In genomic region chr19:55358493-55358892, GRCh38 we compare ENCODE assay signal across 29 cellular contexts. TPM values are rescaled to one million over a fixed set of nuclear protein-coding genes. Genes with fewer than 3 reads are reported as not detected.
DNase-seq lines count a peak whose midpoint lies in the region; FAIRE-seq and TF ChIP-seq lines count a peak whose summit lies in the region.
"Had no signal": no experiment of that assay in that cellular context is flagged by ENCODE, and none has a peak within 500 bp of the region (broad histone marks: within the 10 kb centered on the region; RNA-seq: fewer than 3 reads in every experiment).

No MANE protein-coding gene starts in this region.

- H3K79me2 ChIP-seq in H1 (ENCODE audit: control insufficient read depth in 1 of 2, insufficient read depth in 2 of 2, low read length in 2 of 2), result no peaks in the 10 kb centered on the region

- H3K4me3 ChIP-seq in H7 (ENCODE audit: insufficient read depth, low read depth, low read length) (no peak overlapping the region), H1 (ENCODE audit: extremely low read depth in 1 of 4, insufficient read depth in 2 of 4, low read depth in 3 of 4, low read length in 4 of 4) (no peak overlapping the region), thymus (ENCODE audit: low read length) (no peak overlapping the region), dorsolateral prefrontal cortex (no peak overlapping the region), stomach (no peak overlapping the region)
- H3K4me3 ChIP-seq: BLaER1, GM12878 had no signal

- no peak overlapping the region for H4K5ac ChIP-seq in H1 (ENCODE audit: insufficient read length, low read depth, low read length)

- H2AFZ ChIP-seq in H1 (ENCODE audit: low read length), result no peak overlapping the region

- H3K56ac ChIP-seq in H1 (replicated peaks; ENCODE audit: insufficient read length, low read depth, low read length), result no peak overlapping the region

- H3K4me1 ChIP-seq in H1 (replicated peaks in 1 of 4; ENCODE audit: control insufficient read depth in 3 of 4, insufficient read depth in 4 of 4, low read length in 3 of 4), result peaks cover 0 to 10% (median 7%) of the 10 kb centered on the region in 4 experiments; a peak in 6 of 7 replicates
- H3K4me1 ChIP-seq in thymus (ENCODE audit: control insufficient read depth, insufficient read depth, low read length), result peaks cover 8% of the 10 kb centered on the region
- H3K4me1 ChIP-seq in stomach, result peaks cover 14 to 16% (median 15%) of the 10 kb centered on the region in 4 donors
- H3K4me1 ChIP-seq: BE2C had no signal

- POLR2A ChIA-PET in H1 (lab: Charles Lee; ENCODE audit: partially characterized antibody), result interaction anchor here (0.6 to 6.1 kb wide), 11 partner anchors 9 to 192 kb away, joined by 3 to 30 read pairs (median 3); partner anchors contain the start of genes DNAAF3, TMEM238 and UBE2S

- no peak overlapping the region for H3K4ac ChIP-seq in H1 (replicated peaks; ENCODE audit: insufficient read length, low read depth, low read length)

- H3K9ac ChIP-seq in H1 (replicated peaks in 1 of 4; ENCODE audit: extremely low read depth in 1 of 4, low read depth in 3 of 4, low read length in 3 of 4), result no peak overlapping the region
- H3K9ac ChIP-seq: BLaER1 had no signal

- H2AK5ac ChIP-seq in H1 (ENCODE audit: low read depth, low read length), result no peak overlapping the region

- H3K14ac ChIP-seq in H1 (ENCODE audit: insufficient read length), result no peak overlapping the region

- H4K8ac ChIP-seq in H1 (ENCODE audit: extremely low read depth, insufficient read depth, low read length), result no peak overlapping the region

- H3K4me2 ChIP-seq in H1 (ENCODE audit: insufficient read depth in 1 of 2, low read depth in 2 of 2, low read length in 2 of 2), result no peak overlapping the region
- H3K4me2 ChIP-seq: BLaER1 had no signal

- TF ChIP-seq POLR2A in H1 (IDR thresholded peaks at IDR 0.05; ENCODE audit: control extremely low read depth in 1 of 2, low read depth in 2 of 2, low read length in 2 of 2) (no peak), stomach (IDR thresholded peaks at IDR 0.05) (no peak)

- in situ Hi-C loops in GM13976 (cut with MboI; ENCODE audit: low sequenced_read_pairs, unreplicated experiment), result no loop called here

- TF ChIP-seq EP300 in H1 (IDR thresholded peaks at IDR 0.05; ENCODE audit: borderline replicate concordance in 1 of 2, low read depth in 2 of 2, low read length in 2 of 2) (no peak), stomach (IDR thresholded peaks at IDR 0.05) (no peak)

- H3K23ac ChIP-seq in H1 (ENCODE audit: insufficient read length), result no peak overlapping the region

- H3K18ac ChIP-seq in H1 (ENCODE audit: extremely low read depth, low read length), result no peak overlapping the region

- H3K23me2 ChIP-seq in H1 (ENCODE audit: low read depth, low read length), result peaks cover 7% of the 10 kb centered on the region; the same call in 1 of the 2 replicates

- no peak overlapping the region for H2BK12ac ChIP-seq in H1 (ENCODE audit: low read depth, low read length)

- H2BK20ac ChIP-seq in H1 (ENCODE audit: low read length), result no peak overlapping the region

- H2BK5ac ChIP-seq in H1 (ENCODE audit: low read depth, low read length), result no peak overlapping the region

- H3K36me3 ChIP-seq in H7 (replicated peaks; ENCODE audit: control insufficient read depth, insufficient read depth, low read length) (no peaks in the 10 kb centered on the region), H1 (ENCODE audit: control insufficient read depth in 2 of 4, insufficient read depth in 4 of 4, low read length in 3 of 4) (no peaks in the 10 kb centered on the region), thymus (ENCODE audit: control insufficient read depth, insufficient read depth) (no peaks in the 10 kb centered on the region), stomach (no peaks in the 10 kb centered on the region)
- H3K36me3 ChIP-seq: BE2C, BLaER1 had no signal

- WGBS in H1 (ENCODE audit: extremely low coverage in 1 of 2, insufficient coverage in 1 of 2, insufficient read length in 1 of 2, insufficient replicate concordance in 2 of 2, low coverage in 1 of 2, low lambda C conversion rate in 2 of 2, missing lambda C conversion rate in 1 of 2), 2 experiments, result 93% methylated on average over 15 of the region's 19 CpGs; no CpG with 5 or more reads in 1 of the 2 experiments
- 93% methylated on average over 19 of the region's 19 CpGs for WGBS in thymus
- WGBS in stomach, 5 donors, result 87 to 91% (median 90%) methylated on average over 13 to 19 of the region's 19 CpGs

- peaks cover 0 to 1% of the 10 kb centered on the region in 2 experiments for H4K20me1 ChIP-seq in H1 (replicated peaks in 1 of 2; ENCODE audit: control insufficient read depth in 1 of 2, insufficient read depth in 2 of 2, low read length in 2 of 2)

- H3K27ac ChIP-seq in H1 (ENCODE audit: low read depth, low read length) (no peak overlapping the region), thymus (ENCODE audit: low read depth) (peak overlapping the region; percentile 46), dorsolateral prefrontal cortex (no peak overlapping the region), stomach (no peak overlapping the region)
- H3K27ac ChIP-seq: BLaER1 had no signal

- no peaks in the 10 kb centered on the region for H3K79me1 ChIP-seq in H1 (ENCODE audit: low read depth, low read length)

- FAIRE-seq in H1 (lab: Jason Lieb, UNC), result no peak
- FAIRE-seq: A204.1, GM12878, GM12892, GM19239 had no signal

- H4K91ac ChIP-seq in H1 (replicated peaks; ENCODE audit: insufficient read length, low read length), result no peak overlapping the region

- no peak overlapping the region for H2BK120ac ChIP-seq in H1 (replicated peaks; ENCODE audit: low read depth, low read length)

- TF ChIP-seq CTCF in H1 (IDR thresholded peaks at IDR 0.05; ENCODE audit: control extremely low read depth in 1 of 3, insufficient read depth in 1 of 3, low read depth in 1 of 3, low read length in 3 of 3) (no peak), GM13976 (IDR thresholded peaks at IDR 0.05; ENCODE audit: borderline replicate concordance, control extremely low read depth, extremely low read depth, insufficient read depth, missing control alignments) (no peak), dorsolateral prefrontal cortex (IDR thresholded peaks at IDR 0.05 in 54 of 56, conservative IDR thresholded peaks at IDR 0.05 in 2 of 56; ENCODE audit: low read depth in 1 of 56, partially characterized antibody in 56 of 56) (no peak), stomach (IDR thresholded peaks at IDR 0.05) (no peak)

- DNase-seq in H7 (peak; percentile 39), MV-4-11 (lab: John Stamatoyannopoulos, UW) (peak; percentile 68), H1 (ENCODE audit: low read depth in 1 of 2, low spot score in 2 of 2) (no peak), GM13976 (ENCODE audit: low spot score) (no peak), dorsolateral prefrontal cortex (no peak), stomach (no peak)
- DNase-seq: 8988T; ACHN; C1 segment of cervical spinal cord; CD4-positive, alpha-beta memory T cell; CD4-positive, CD25-positive, alpha-beta regulatory T cell; CD8-positive, alpha-beta memory T cell; DMS53; DMS79; DND-41; EL; GDM1 had no signal

- H2BK15ac ChIP-seq in H1 (ENCODE audit: low read length), result peak overlapping the region; percentile 61; the same call in 1 of the 2 replicates

- CTCF ChIA-PET in H1 (lab: Charles Lee; ENCODE audit: partially characterized antibody), result interaction anchor here (1.0 to 2.0 kb wide), 5 partner anchors 10 to 67 kb away, joined by 3 to 5 read pairs (median 4); partner anchors contain the start of gene TMEM238

- no peaks in the 10 kb centered on the region for H3K9me3 ChIP-seq in H1 (ENCODE audit: insufficient read depth in 2 of 2, low read depth in 1 of 2, low read length in 1 of 2)
- no peaks in the 10 kb centered on the region for H3K9me3 ChIP-seq in thymus (ENCODE audit: control insufficient read depth)
- no peaks in the 10 kb centered on the region for H3K9me3 ChIP-seq in stomach
- H3K9me3 ChIP-seq: BE2C, BLaER1 had no signal

- no peak for TF ChIP-seq RAD21 in H1 (IDR thresholded peaks at IDR 0.05 in 1 of 2, conservative IDR thresholded peaks at IDR 0.05 in 1 of 2; ENCODE audit: low read depth in 2 of 2, low read length in 2 of 2)

- H3K27me3 ChIP-seq in H7 (ENCODE audit: control insufficient read depth, insufficient read depth, low read length), result peaks cover 28% of the 10 kb centered on the region
- peaks cover 3 to 36% (median 28%) of the 10 kb centered on the region in 4 experiments for H3K27me3 ChIP-seq in H1 (replicated peaks in 1 of 4; ENCODE audit: control insufficient read depth in 3 of 4, extremely low read depth in 1 of 4, insufficient read depth in 3 of 4, low read length in 3 of 4)
- peaks cover 30% of the 10 kb centered on the region for H3K27me3 ChIP-seq in thymus (ENCODE audit: control insufficient read depth, insufficient read depth)
- H3K27me3 ChIP-seq in dorsolateral prefrontal cortex, result peaks cover 0 to 28% (median 8%) of the 10 kb centered on the region in 45 donors
- H3K27me3 ChIP-seq in stomach, result peaks cover 12 to 63% (median 22%) of the 10 kb centered on the region in 3 donors

- intact Hi-C loops in dorsolateral prefrontal cortex (cut with DNase I), result no loop called here
- intact Hi-C loops in stomach (cut with DNase I; ENCODE audit: low total_unique reads), result no loop called here

RNA-seq across cellular contexts. Expression of gene COX6B2, which starts 4.0 kb away (rescaled TPM):
- 0.17 and 0.30 TPM in 2 replicates for total RNA-seq in H7 (2014; rRNA removed; shearing (Covaris generic))
- total RNA-seq in H1 (2021; fragmentation: NEBNext Ultra II Directional; extraction: Animal tissue kit (Norgen Biotek cat#: 25700)), result 6.4 and 6.5 TPM in 2 replicates
- 4.9 and 12.2 TPM in 2 replicates for polyA plus RNA-seq in H1 (2011; rRNA removed)
- 8.4 TPM for polyA plus RNA-seq in H1 (2011; cell fraction: cytosol; rRNA removed)
- polyA plus RNA-seq in H1 (2011; cell fraction: nucleus; rRNA removed), result 45.5 TPM
- polyA plus RNA-seq in H1 (2012, experiment 1 of 2), result 3.7 to 7.0 TPM (median 4.7 TPM) in 4 replicates
- 2.4 TPM for polyA plus RNA-seq in H1 (2012, experiment 2 of 2)
- 4.6 TPM for polyA plus RNA-seq in H1 (2013, experiment 1 of 2)
- polyA plus RNA-seq in H1 (2013, experiment 2 of 2), result 3.5 TPM
- polyA minus RNA-seq in H1 (2011; rRNA and poly(A)+ RNA removed), result 2.6 and 7.3 TPM in 2 replicates
- 3.2 TPM for polyA minus RNA-seq in H1 (2011; cell fraction: cytosol; rRNA and poly(A)+ RNA removed)
- 3.5 TPM for polyA minus RNA-seq in H1 (2011; cell fraction: nucleus; rRNA and poly(A)+ RNA removed)
- 40.4 TPM for polyA plus RNA-seq in thymus
- total RNA-seq in dorsolateral prefrontal cortex, result 1 to 10 TPM in 5 of 120 experiments, under 1 TPM in 13, not detected in 102; 0.23 to 2.5 (median 0.53) TPM
- 10 to 100 TPM in 1 of 5 donors, not detected in 4; 18.2 TPM for total RNA-seq in stomach
- under 1 TPM in 2 of 3 donors, not detected in 1; 0.19 to 0.93 TPM for polyA plus RNA-seq in stomach
- total RNA-seq: A673; CD8-positive, alpha-beta memory T cell; Daoy; GM12878 had no signal
- polyA plus RNA-seq: CD14-positive monocyte; CD4-positive, alpha-beta memory T cell; CD4-positive, CD25-positive, alpha-beta regulatory T cell; CD8-positive, alpha-beta memory T cell had no signal

RNA-seq across cellular contexts. Expression of gene GARIN5B, which starts 4.6 kb away (rescaled TPM):
- not detected in 2 replicates for total RNA-seq in H7 (2014; rRNA removed; shearing (Covaris generic))
- total RNA-seq in H1 (2021; fragmentation: NEBNext Ultra II Directional; extraction: Animal tissue kit (Norgen Biotek cat#: 25700)), result not detected in 2 replicates
- polyA plus RNA-seq in H1 (2011; rRNA removed) (0.03 and 0.05 TPM in 2 replicates), thymus (0.05 TPM), stomach (not detected)
- polyA plus RNA-seq in H1 (2011; cell fraction: cytosol; rRNA removed), result 0.03 TPM
- 0.63 TPM for polyA plus RNA-seq in H1 (2011; cell fraction: nucleus; rRNA removed)
- polyA plus RNA-seq in H1 (2012, experiment 1 of 2), result 0.08 TPM in 1 of 4 replicates, not detected in the others
- polyA plus RNA-seq in H1 (2012, experiment 2 of 2), result not detected
- 0.02 TPM for polyA plus RNA-seq in H1 (2013, experiment 1 of 2)
- 0.02 TPM for polyA plus RNA-seq in H1 (2013, experiment 2 of 2)
- polyA minus RNA-seq in H1 (2011; rRNA and poly(A)+ RNA removed), result not detected in 2 replicates
- polyA minus RNA-seq in H1 (2011; cell fraction: cytosol; rRNA and poly(A)+ RNA removed), result not detected
- polyA minus RNA-seq in H1 (2011; cell fraction: nucleus; rRNA and poly(A)+ RNA removed), result 0.20 TPM
- total RNA-seq in dorsolateral prefrontal cortex (under 1 TPM in 4 of 120 experiments, not detected in 116; 0.14 to 0.16 (median 0.16) TPM), stomach (not detected)
- total RNA-seq: A673; CD4-positive, alpha-beta memory T cell; CD4-positive, CD25-positive, alpha-beta regulatory T cell; CD8-positive, alpha-beta memory T cell; Daoy; G401; GM12878 had no signal
- polyA plus RNA-seq: AG04450; CD14-positive monocyte; CD4-positive, alpha-beta memory T cell; CD4-positive, CD25-positive, alpha-beta regulatory T cell; CD8-positive, alpha-beta memory T cell; GM12878 had no signal

RNA-seq across cellular contexts. Expression of gene IL11, which starts 11.8 kb away (rescaled TPM):
- 0.59 and 1.2 TPM in 2 replicates for total RNA-seq in H7 (2014; rRNA removed; shearing (Covaris generic))
- 1.6 and 2.8 TPM in 2 replicates for total RNA-seq in H1 (2021; fragmentation: NEBNext Ultra II Directional; extraction: Animal tissue kit (Norgen Biotek cat#: 25700))
- polyA plus RNA-seq in H1 (2011; rRNA removed) (1.7 and 2.7 TPM in 2 replicates), thymus (1.5 TPM), stomach (10 to 100 TPM in 1 of 3 donors, 1 to 10 TPM in 2; 1.0 to 17.4 (median 1.4) TPM)
- 2.3 TPM for polyA plus RNA-seq in H1 (2011; cell fraction: cytosol; rRNA removed)
- 6.8 TPM for polyA plus RNA-seq in H1 (2011; cell fraction: nucleus; rRNA removed)
- 1.0 to 2.3 TPM (median 1.2 TPM) in 4 replicates for polyA plus RNA-seq in H1 (2012, experiment 1 of 2)
- polyA plus RNA-seq in H1 (2012, experiment 2 of 2), result 1.2 TPM
- polyA plus RNA-seq in H1 (2013, experiment 1 of 2), result 1.2 TPM
- 1.0 TPM for polyA plus RNA-seq in H1 (2013, experiment 2 of 2)
- polyA minus RNA-seq in H1 (2011; rRNA and poly(A)+ RNA removed), result 0.27 and 0.41 TPM in 2 replicates
- 1.5 TPM for polyA minus RNA-seq in H1 (2011; cell fraction: cytosol; rRNA and poly(A)+ RNA removed)
- polyA minus RNA-seq in H1 (2011; cell fraction: nucleus; rRNA and poly(A)+ RNA removed), result 2.2 TPM
- total RNA-seq in dorsolateral prefrontal cortex (1 to 10 TPM in 57 of 120 experiments, under 1 TPM in 61, not detected in 2; 0.30 to 2.3 (median 0.98) TPM), stomach (1 to 10 TPM in 2 of 5 donors, not detected in 3; 1.3 TPM)
- total RNA-seq: CD4-positive, CD25-positive, alpha-beta regulatory T cell had no signal
- polyA plus RNA-seq: CD14-positive monocyte; CD4-positive, alpha-beta memory T cell; CD4-positive, CD25-positive, alpha-beta regulatory T cell; CD8-positive, alpha-beta memory T cell; GM12878 had no signal

RNA-seq across cellular contexts. Expression of gene TMEM190, which starts 18.1 kb away (rescaled TPM):
- total RNA-seq in H7 (2014; rRNA removed; shearing (Covaris generic)), result not detected in 2 replicates
- 1.4 TPM in 1 of 2 replicates, not detected in the other for total RNA-seq in H1 (2021; fragmentation: NEBNext Ultra II Directional; extraction: Animal tissue kit (Norgen Biotek cat#: 25700))
- polyA plus RNA-seq in H1 (2011; rRNA removed) (1.6 and 4.5 TPM in 2 replicates), thymus (3.4 TPM), stomach (1 to 10 TPM in 1 of 3 donors, under 1 TPM in 1, not detected in 1; 0.68 to 1.3 TPM)
- polyA plus RNA-seq in H1 (2011; cell fraction: cytosol; rRNA removed), result 1.7 TPM
- polyA plus RNA-seq in H1 (2011; cell fraction: nucleus; rRNA removed), result 2.7 TPM
- polyA plus RNA-seq in H1 (2012, experiment 1 of 2), result 0.54 to 3.6 TPM (median 1.4 TPM) in 4 replicates
- not detected for polyA plus RNA-seq in H1 (2012, experiment 2 of 2)
- 0.41 TPM for polyA plus RNA-seq in H1 (2013, experiment 1 of 2)
- 0.33 TPM for polyA plus RNA-seq in H1 (2013, experiment 2 of 2)
- polyA minus RNA-seq in H1 (2011; rRNA and poly(A)+ RNA removed), result not detected in 2 replicates
- polyA minus RNA-seq in H1 (2011; cell fraction: cytosol; rRNA and poly(A)+ RNA removed), result not detected
- not detected for polyA minus RNA-seq in H1 (2011; cell fraction: nucleus; rRNA and poly(A)+ RNA removed)
- total RNA-seq in dorsolateral prefrontal cortex (not detected), stomach (not detected)
- total RNA-seq: A673; CD4-positive, alpha-beta memory T cell; CD4-positive, CD25-positive, alpha-beta regulatory T cell; CD8-positive, alpha-beta memory T cell; Daoy; GM12878 had no signal
- polyA plus RNA-seq: CD14-positive monocyte; CD4-positive, alpha-beta memory T cell; CD4-positive, CD25-positive, alpha-beta regulatory T cell; CD8-positive, alpha-beta memory T cell; GM12878 had no signal

RNA-seq across cellular contexts. Expression of gene KMT5C, which starts 18.8 kb away (rescaled TPM):
- total RNA-seq in H7 (2014; rRNA removed; shearing (Covaris generic)), result 36.1 and 58.9 TPM in 2 replicates
- total RNA-seq in H1 (2021; fragmentation: NEBNext Ultra II Directional; extraction: Animal tissue kit (Norgen Biotek cat#: 25700)), result 31.5 and 33.4 TPM in 2 replicates
- polyA plus RNA-seq in H1 (2011; rRNA removed) (24.9 and 59.4 TPM in 2 replicates), thymus (23.5 TPM), stomach (1 to 10 TPM; 2.7 to 7.4 (median 5.5) TPM)
- polyA plus RNA-seq in H1 (2011; cell fraction: cytosol; rRNA removed), result 51.5 TPM
- 148 TPM for polyA plus RNA-seq in H1 (2011; cell fraction: nucleus; rRNA removed)
- polyA plus RNA-seq in H1 (2012, experiment 1 of 2), result 23.9 to 39.0 TPM (median 36.7 TPM) in 4 replicates
- 19.9 TPM for polyA plus RNA-seq in H1 (2012, experiment 2 of 2)
- polyA plus RNA-seq in H1 (2013, experiment 1 of 2), result 19.6 TPM
- polyA plus RNA-seq in H1 (2013, experiment 2 of 2), result 16.4 TPM
- 11.4 and 23.8 TPM in 2 replicates for polyA minus RNA-seq in H1 (2011; rRNA and poly(A)+ RNA removed)
- 15.4 TPM for polyA minus RNA-seq in H1 (2011; cell fraction: cytosol; rRNA and poly(A)+ RNA removed)
- polyA minus RNA-seq in H1 (2011; cell fraction: nucleus; rRNA and poly(A)+ RNA removed), result 45.0 TPM
- total RNA-seq in dorsolateral prefrontal cortex (10 to 100 TPM in 119 of 120 experiments, 1 to 10 TPM in 1; 9.5 to 44.0 (median 20.0) TPM), stomach (100 to 1,000 TPM in 2 of 5 donors, 10 to 100 TPM in 2, 1 to 10 TPM in 1; 4.1 to 122 (median 27.7) TPM)

Comparison
In these comparisons a context has a peak if more than half of its experiments do, and no peak if none do; other contexts are left out.
1. DNase-seq: peak in H7 (single experiment) and MV-4-11 (single experiment); none in H1 (0 of 2), GM13976 (single experiment), dorsolateral prefrontal cortex (0 of 10) and stomach (single experiment).